ENCODE assay signal across 14 cellular contexts in genomic region chr4:4659871-4660651, GRCh38.
A peak's percentile ranks its signal among the peaks of the same experiment; 100 is the strongest.
DNase-seq lines count a peak whose midpoint lies in the region; ATAC-seq and TF ChIP-seq lines count a peak whose summit lies in the region.
"Had no signal": no experiment of that assay in that cellular context is flagged by ENCODE, and none has a peak within 500 bp of the region (broad histone marks: within the 10 kb centered on the region; RNA-seq: fewer than 3 reads in every experiment).

No MANE protein-coding gene starts in this region.

- H3K36me3 Mint-ChIP-seq in neural progenitor cell, result peaks cover 14% of the 10 kb centered on the region

- peak overlapping the region; percentile 50 for H2AK5ac ChIP-seq in IMR-90 (ENCODE audit: low read depth, low read length)

- peak overlapping the region; percentile 34 for H3K4ac ChIP-seq in IMR-90 (ENCODE audit: low read depth, low read length)

- H3K14ac ChIP-seq in IMR-90 (replicated peaks; ENCODE audit: low read depth, low read length), result peak overlapping the region; percentile 67

- peak overlapping the region; percentile 11 to 68 for H4K8ac ChIP-seq in IMR-90 (ENCODE audit: low read depth in 2 of 2, low read length in 2 of 2)

- ATAC-seq in IMR-90 (ENCODE audit: low read depth) (peak; percentile 86), foreskin keratinocyte (peak; percentile 92), HG03521 (IDR thresholded peaks at IDR 0.05; ENCODE audit: unreplicated experiment) (no peak), HG03280 (IDR thresholded peaks at IDR 0.05; ENCODE audit: unreplicated experiment) (no peak)
- ATAC-seq: CD8-positive, alpha-beta T cell had no signal

- intact Hi-C loops in IMR-90 (cut with micrococcal nuclease), result no loop called here

- 51% methylated on average over 5 of the region's 11 CpGs; no CpG with 5 or more reads in 1 of the 2 experiments for WGBS in IMR-90 (ENCODE audit: extremely low coverage in 2 of 2, insufficient read length in 1 of 2), 2 experiments

- no peaks in the 10 kb centered on the region for H3K79me2 ChIP-seq in neural progenitor cell (ENCODE audit: low read depth)

- in situ Hi-C loops in IMR-90 (cut with MboI; ENCODE audit: low sequenced_read_pairs), result no loop called here

- no peaks in the 10 kb centered on the region for H3F3A ChIP-seq in neural progenitor cell (ENCODE audit: low read depth)

- H3K4me3 Mint-ChIP-seq in neural progenitor cell, result no peak overlapping the region
- H3K4me3 Mint-ChIP-seq: activated CD4-positive, alpha-beta memory T cell treated with anti-CD3 and anti-CD28 coated beads for 36 hours; CD8-positive, alpha-beta T cell; IgD-negative memory B cell had no signal

- peak overlapping the region; percentile 80 for H3K27ac ChIP-seq in IMR-90 (ENCODE audit: insufficient read depth, low read length)
- H3K27ac ChIP-seq in foreskin keratinocyte, result no peak overlapping the region
- H3K27ac ChIP-seq in neural progenitor cell, result no peak overlapping the region
- H3K27ac ChIP-seq: neutrophil had no signal

- TF ChIP-seq POLR2A in IMR-90 (IDR thresholded peaks at IDR 0.05; ENCODE audit: low read depth, low read length), result no peak

- peaks cover 7% of the 10 kb centered on the region; the same call in 1 of the 2 replicates for H3K9me1 ChIP-seq in IMR-90 (ENCODE audit: insufficient read depth, low read length)

- H3K9ac ChIP-seq in IMR-90 (ENCODE audit: low read depth, low read length) (peak overlapping the region; percentile 5; the same call in 1 of the 2 replicates), neural progenitor cell (no peak overlapping the region)

- H3K27me3 ChIP-seq in IMR-90 (ENCODE audit: control insufficient read depth, insufficient read depth, low read length), result no peaks in the 10 kb centered on the region
- no peaks in the 10 kb centered on the region for H3K27me3 ChIP-seq in foreskin keratinocyte
- no peaks in the 10 kb centered on the region for H3K27me3 ChIP-seq in neural progenitor cell
- H3K27me3 ChIP-seq: neutrophil had no signal

- H3K4me2 ChIP-seq in IMR-90 (ENCODE audit: low read depth, low read length) (peak overlapping the region; percentile 72), neural progenitor cell (no peak overlapping the region)

- no peaks in the 10 kb centered on the region for H4K20me1 ChIP-seq in IMR-90 (ENCODE audit: insufficient read depth, low read length)
- no peaks in the 10 kb centered on the region for H4K20me1 ChIP-seq in neural progenitor cell (ENCODE audit: low read depth)

- H2BK20ac ChIP-seq in IMR-90 (ENCODE audit: low read depth, low read length), result peak overlapping the region; percentile 78

- no peaks in the 10 kb centered on the region for H3K79me1 ChIP-seq in IMR-90 (ENCODE audit: low read depth in 1 of 2, low read length in 2 of 2)

- H3K9me3 ChIP-seq in IMR-90 (ENCODE audit: control insufficient read depth, insufficient read depth, low read length) (peaks cover 5% of the 10 kb centered on the region; the same call in 1 of the 2 replicates), neural progenitor cell (ENCODE audit: low read depth) (no peaks in the 10 kb centered on the region)
- H3K9me3 ChIP-seq: neutrophil had no signal

- peak overlapping the region; percentile 92 for H2BK5ac ChIP-seq in IMR-90 (ENCODE audit: low read depth, low read length, poor library complexity, severe bottlenecking)

- H3K4me3 ChIP-seq in IMR-90 (ENCODE audit: insufficient read depth, low read depth, low read length), result no peak overlapping the region
- no peak overlapping the region for H3K4me3 ChIP-seq in neural progenitor cell

- H3K4me1 ChIP-seq in IMR-90 (ENCODE audit: control insufficient read depth, insufficient read depth, low read length) (peaks cover 13% of the 10 kb centered on the region), foreskin keratinocyte (peaks cover 8% of the 10 kb centered on the region), neural progenitor cell (no peaks in the 10 kb centered on the region)

- H3K36me3 ChIP-seq in IMR-90 (ENCODE audit: control insufficient read depth, insufficient read depth, low read length) (no peaks in the 10 kb centered on the region), neural progenitor cell (no peaks in the 10 kb centered on the region)
- H3K36me3 ChIP-seq: neutrophil had no signal

- dilution Hi-C loops in IMR-90 (cut with HindIII; ENCODE audit: low sequenced_read_pairs, unreplicated experiment), result no loop called here

- H2AK9ac ChIP-seq in IMR-90 (replicated peaks; ENCODE audit: low read depth, low read length, poor library complexity), result peak overlapping the region; percentile 28

- H4K91ac ChIP-seq in IMR-90 (ENCODE audit: insufficient read depth, low read depth, low read length), result peak overlapping the region; percentile 51

- peak overlapping the region; percentile 63; the same call in 1 of the 2 replicates for H3K23ac ChIP-seq in IMR-90 (ENCODE audit: low read depth, low read length)

- H3K4me1 Mint-ChIP-seq in neural progenitor cell, result peaks cover 40% of the 10 kb centered on the region

- CTCF ChIA-PET in IMR-90 (lab: Yijun Ruan, JAX), result no interaction called here

- TF ChIP-seq CTCF in IMR-90 (conservative IDR thresholded peaks at IDR 0.05; ENCODE audit: low read depth, low read length) (no peak), foreskin keratinocyte (conservative IDR thresholded peaks at IDR 0.05) (peak; percentile 7), neural progenitor cell (IDR thresholded peaks at IDR 0.05) (no peak)

- peak overlapping the region; percentile 48 for H3K18ac ChIP-seq in IMR-90 (ENCODE audit: low read depth, low read length)

- peak overlapping the region; percentile 82 for H2BK120ac ChIP-seq in IMR-90 (ENCODE audit: low read depth, low read length)

- peaks cover 3% of the 10 kb centered on the region for H3K9me3 Mint-ChIP-seq in neural progenitor cell
- H3K9me3 Mint-ChIP-seq: activated CD4-positive, alpha-beta memory T cell treated with anti-CD3 and anti-CD28 coated beads for 36 hours; CD8-positive, alpha-beta T cell had no signal

- no peak overlapping the region for H3K27ac Mint-ChIP-seq in neural progenitor cell
- H3K27ac Mint-ChIP-seq: activated CD4-positive, alpha-beta memory T cell treated with anti-CD3 and anti-CD28 coated beads for 36 hours; CD8-positive, alpha-beta T cell; IgD-negative memory B cell had no signal

- H2BK15ac ChIP-seq in IMR-90 (ENCODE audit: low read depth, low read length), result peak overlapping the region; percentile 67

- H2AFZ ChIP-seq in IMR-90 (replicated peaks; ENCODE audit: low read length, poor library complexity) (peak overlapping the region; percentile 3), neural progenitor cell (replicated peaks) (no peak overlapping the region)

- POLR2A ChIA-PET in IMR-90 (lab: Charles Lee; ENCODE audit: unreplicated experiment), result no interaction called here

- DNase-seq in AG08395 (ENCODE audit: low spot score) (peak; percentile 92), IMR-90 (peak; percentile 94), SW 1271 (lab: John Stamatoyannopoulos, UW) (peak; percentile 54 to 86), foreskin keratinocyte (peak; percentile 55 to 79), neural progenitor cell (ENCODE audit: low spot score) (no peak), DMS79 (lab: John Stamatoyannopoulos, UW) (no peak)
- DNase-seq: activated CD4-positive, alpha-beta memory T cell treated with anti-CD3 and anti-CD28 coated beads for 36 hours; anterior cingulate cortex; CD8-positive, alpha-beta T cell; hypothalamus had no signal

- H3K27me3 Mint-ChIP-seq in neural progenitor cell (ENCODE audit: insufficient read depth, low read depth), result peaks cover 6% of the 10 kb centered on the region
- H3K27me3 Mint-ChIP-seq: activated CD4-positive, alpha-beta memory T cell treated with anti-CD3 and anti-CD28 coated beads for 36 hours; IgD-negative memory B cell had no signal

- no TSS peak for BruUV-seq in IMR-90 (replicated peaks; lab: Mats Ljungman, UMichigan)

- H3K56ac ChIP-seq in IMR-90 (ENCODE audit: extremely low read depth, insufficient read depth, low read length), result peak overlapping the region; percentile 69; the same call in 1 of the 2 replicates

- H4K5ac ChIP-seq in IMR-90 (ENCODE audit: low read depth, low read length), result no peak overlapping the region

- no peak for TF ChIP-seq RAD21 in IMR-90 (IDR thresholded peaks at IDR 0.05; ENCODE audit: low read length)

TF ChIP-seq in IMR-90, 13 proteins besides CTCF, POLR2A, EP300 and RAD21:
- TF ChIP-seq MXI1 (IDR thresholded peaks at IDR 0.05; ENCODE audit: borderline replicate concordance, low read depth, low read length), result no peak
- TF ChIP-seq RCOR1 (IDR thresholded peaks at IDR 0.05; ENCODE audit: insufficient replicate concordance, low read length), result no peak
- no peak for TF ChIP-seq ELK1 (IDR thresholded peaks at IDR 0.05; ENCODE audit: borderline replicate concordance, low read depth, low read length)
- no peak for TF ChIP-seq BHLHE40 (IDR thresholded peaks at IDR 0.05; ENCODE audit: low read depth, low read length)
- TF ChIP-seq FOS (IDR thresholded peaks at IDR 0.05; ENCODE audit: low read depth, low read length), result peak; percentile 64
- peak; percentile 43; the same call in 1 of the 2 replicates for TF ChIP-seq NFE2L2 (IDR thresholded peaks at IDR 0.05; ENCODE audit: low read depth, low read length)
- no peak for TF ChIP-seq MAZ (IDR thresholded peaks at IDR 0.05; ENCODE audit: borderline replicate concordance, low read depth, low read length)
- TF ChIP-seq CEBPB (IDR thresholded peaks at IDR 0.05; ENCODE audit: low read depth, low read length), result peak; percentile 81
- TF ChIP-seq SMC3 (IDR thresholded peaks at IDR 0.05; ENCODE audit: low read depth, low read length), result no peak
- TF ChIP-seq RFX5 (IDR thresholded peaks at IDR 0.05; ENCODE audit: low read depth, low read length), result no peak; the same call in 1 of the 2 replicates
- no peak for TF ChIP-seq USF2 (IDR thresholded peaks at IDR 0.05; ENCODE audit: low read depth, low read length)
- TF ChIP-seq CHD1 (IDR thresholded peaks at IDR 0.05; ENCODE audit: low read depth, low read length), result no peak
- TF ChIP-seq MAFK (IDR thresholded peaks at IDR 0.05; ENCODE audit: low read depth, low read length), result peak; percentile 60

Comparison
In these comparisons a context has a peak if more than half of its experiments do, and no peak if none do; other contexts are left out.
1. DNase-seq: peak in AG08395 (single experiment), IMR-90 (single experiment), SW 1271 (2 of 2) and foreskin keratinocyte (2 of 2); none in neural progenitor cell (single experiment) and DMS79 (single experiment).
2. ATAC-seq: peak in IMR-90 (single experiment) and foreskin keratinocyte (single experiment); none in HG03521 (single experiment) and HG03280 (single experiment).